In genomic region chr10:36168777-36169176, GRCh38 we compare ENCODE assay signal across 39 cellular contexts.
"Had no signal": no experiment of that assay in that cellular context is flagged by ENCODE, and none has a peak within 500 bp of the region (broad histone marks: within the 10 kb centered on the region; RNA-seq: fewer than 3 reads in every experiment).

No MANE protein-coding gene starts in this region.

- H3K27me3 ChIP-seq: adrenal gland, ascending aorta, body of pancreas, brain microvascular endothelial cell, breast epithelium, cardiac muscle cell had no signal

- H3K27ac ChIP-seq: adrenal gland, ascending aorta, body of pancreas, brain microvascular endothelial cell, breast epithelium, cardiac muscle cell had no signal

- H3K9me3 ChIP-seq: adrenal gland, ascending aorta, body of pancreas, breast epithelium had no signal

- DNase-seq: activated effector memory CD4-positive, alpha-beta T cell treated with anti-CD3 and anti-CD28 coated beads, Interleukin-2, amount 50 U/mL, for 16 hours; activated effector memory CD4-positive, alpha-beta T cell treated with Interleukin-2 at 50 U/mL for 16 hours; activated gamma-delta T cell; activated gamma-delta T cell treated with Interleukin-2 at 50 U/mL for 16 hours; activated naive CD4-positive, alpha-beta T cell; activated naive CD4-positive, alpha-beta T cell treated with anti-CD3 and anti-CD28 coated beads for 36 hours; activated naive CD4-positive, alpha-beta T cell treated with anti-CD3 and anti-CD28 coated beads, Interleukin-2, amount 10 ng/mL, durations not matched to agents 7 days and 5 days; activated naive CD4-positive, alpha-beta T cell treated with anti-CD3 and anti-CD28 coated beads, Interleukin-2, amount 50 U/mL, for 16 hours; activated naive CD4-positive, alpha-beta T cell treated with Interleukin-2 at 50 U/mL for 16 hours; activated naive CD8-positive, alpha-beta T cell treated with anti-CD3 and anti-CD28 coated beads for 36 hours; activated naive CD8-positive, alpha-beta T cell treated with anti-CD3 and anti-CD28 coated beads, Interleukin-2, amount 10 ng/mL, durations not matched to agents 7 days and 5 days; activated naive CD8-positive, alpha-beta T cell treated with anti-CD3 and anti-CD28 coated beads, Interleukin-2, amount 50 U/mL, for 24 hours; activated T-cell treated with anti-CD3 and anti-CD28 coated beads for 4 hours; activated T-cell treated with anti-CD3 and anti-CD28 coated beads, Interleukin-2, amount 50 U/mL, for 1 hour; activated T-cell treated with anti-CD3 and anti-CD28 coated beads, Interleukin-2, amount 50 U/mL, for 24 hours; activated T-cell treated with anti-CD3 and anti-CD28 coated beads, Interleukin-2, amount 50 U/mL, for 4 hours; activated T-cell treated with anti-CD3 and anti-CD28 coated beads, Interleukin-2, amount 50 U/mL, for 48 hours; activated T-cell treated with anti-CD3 and anti-CD28 coated beads, Interleukin-2, amount 50 U/mL, for 72 hours; adrenal gland; amniotic stem cell; amygdala; anterior cingulate cortex; aorta; body of pancreas; brain microvascular endothelial cell; caudate nucleus; central memory CD4-positive, alpha-beta T cell; cerebellar nuclear complex had no signal

- H3K9me3 Mint-ChIP-seq: activated naive CD4-positive, alpha-beta T cell treated with anti-CD3 and anti-CD28 coated beads, Interleukin-2, amount 50 U/mL, for 24 hours; activated naive CD8-positive, alpha-beta T cell treated with anti-CD3 and anti-CD28 coated beads, Interleukin-2, amount 10 ng/mL, durations not matched to agents 7 days and 5 days; activated T-cell treated with anti-CD3 and anti-CD28 coated beads, Interleukin-2, amount 50 U/mL, for 4 hours; activated T-helper 1 cell treated with anti-CD3 and anti-CD28 coated beads, Interleukin-12 subunit alpha, Interleukin-12 subunit beta, Interleukin-2, Interleukin-4 antibody, amounts not matched to agents 30 ng/mL and 10 ng/mL and 1 ng/mL, durations not matched to agents 14 hours and 24 hours and 36 hours; brain had no signal

- H3K4me3 ChIP-seq: adrenal gland, ascending aorta, body of pancreas, breast epithelium, cardiac muscle cell had no signal

- H3K36me3 Mint-ChIP-seq: activated naive CD4-positive, alpha-beta T cell treated with anti-CD3 and anti-CD28 coated beads, Interleukin-2, amount 10 ng/mL, durations not matched to agents 7 days and 5 days; activated naive CD4-positive, alpha-beta T cell treated with anti-CD3 and anti-CD28 coated beads, Interleukin-2, amount 50 U/mL, for 24 hours; activated naive CD4-positive, alpha-beta T cell treated with anti-CD3 and anti-CD28 coated beads, Interleukin-2, amount 50 U/mL, for 72 hours; activated naive CD8-positive, alpha-beta T cell; activated naive CD8-positive, alpha-beta T cell treated with anti-CD3 and anti-CD28 coated beads for 36 hours; activated naive CD8-positive, alpha-beta T cell treated with anti-CD3 and anti-CD28 coated beads, Interleukin-2, amount 10 ng/mL, durations not matched to agents 7 days and 5 days; brain had no signal

- ATAC-seq: activated naive CD4-positive, alpha-beta T cell treated with anti-CD3 and anti-CD28 coated beads, Interleukin-2, amount 50 U/mL, for 72 hours; activated naive CD8-positive, alpha-beta T cell treated with anti-CD3 and anti-CD28 coated beads, Interleukin-2, amount 50 U/mL, for 24 hours; activated T-cell treated with anti-CD3 and anti-CD28 coated beads, Interleukin-2, amount 50 U/mL, for 4 hours; activated T-cell treated with anti-CD3 and anti-CD28 coated beads, Interleukin-2, amount 50 U/mL, for 72 hours; activated T-helper 17 cell treated with anti-CD3 and anti-CD28 coated beads, Interleukin-2, amount 50 U/mL, for 72 hours; body of pancreas had no signal

- H3K36me3 ChIP-seq: adrenal gland, ascending aorta, brain microvascular endothelial cell, breast epithelium, cardiac muscle cell had no signal

- H3K4me1 ChIP-seq: body of pancreas, breast epithelium had no signal

- H3K4me1 Mint-ChIP-seq: activated naive CD4-positive, alpha-beta T cell treated with anti-CD3 and anti-CD28 coated beads, Interleukin-2, amount 10 ng/mL, durations not matched to agents 7 days and 5 days; activated naive CD4-positive, alpha-beta T cell treated with anti-CD3 and anti-CD28 coated beads, Interleukin-2, amount 50 U/mL, for 24 hours; activated naive CD8-positive, alpha-beta T cell treated with anti-CD3 and anti-CD28 coated beads for 36 hours; activated naive CD8-positive, alpha-beta T cell treated with anti-CD3 and anti-CD28 coated beads, Interleukin-2, amount 10 ng/mL, durations not matched to agents 7 days and 5 days; activated naive CD8-positive, alpha-beta T cell treated with anti-CD3 and anti-CD28 coated beads, Interleukin-2, amount 50 U/mL, for 24 hours; activated T-helper 17 cell treated with anti-CD3 and anti-CD28 coated beads, Interleukin-2, amount 50 U/mL, for 72 hours; central memory CD8-positive, alpha-beta T cell had no signal

- H3K4me3 Mint-ChIP-seq: activated naive CD4-positive, alpha-beta T cell treated with anti-CD3 and anti-CD28 coated beads for 36 hours; activated naive CD4-positive, alpha-beta T cell treated with anti-CD3 and anti-CD28 coated beads, Interleukin-2, amount 10 ng/mL, durations not matched to agents 7 days and 5 days; activated naive CD4-positive, alpha-beta T cell treated with anti-CD3 and anti-CD28 coated beads, Interleukin-2, amount 50 U/mL, for 24 hours; activated naive CD8-positive, alpha-beta T cell; activated naive CD8-positive, alpha-beta T cell treated with anti-CD3 and anti-CD28 coated beads for 36 hours; activated naive CD8-positive, alpha-beta T cell treated with anti-CD3 and anti-CD28 coated beads, Interleukin-2, amount 10 ng/mL, durations not matched to agents 7 days and 5 days; activated naive CD8-positive, alpha-beta T cell treated with anti-CD3 and anti-CD28 coated beads, Interleukin-2, amount 50 U/mL, for 24 hours; activated T-cell treated with anti-CD3 and anti-CD28 coated beads, Interleukin-2, amount 50 U/mL, for 24 hours; activated T-cell treated with anti-CD3 and anti-CD28 coated beads, Interleukin-2, amount 50 U/mL, for 4 hours; activated T-cell treated with anti-CD3 and anti-CD28 coated beads, Interleukin-2, amount 50 U/mL, for 72 hours; activated T-helper 1 cell treated with anti-CD3 and anti-CD28 coated beads, Interleukin-12 subunit alpha, Interleukin-12 subunit beta, Interleukin-2, Interleukin-4 antibody, amounts not matched to agents 30 ng/mL and 10 ng/mL and 1 ng/mL, durations not matched to agents 14 hours and 24 hours and 36 hours; activated T-helper 17 cell treated with anti-CD3 and anti-CD28 coated beads, Interleukin-2, amount 50 U/mL, for 72 hours; brain; central memory CD8-positive, alpha-beta T cell had no signal

- H3K27ac Mint-ChIP-seq: activated naive CD4-positive, alpha-beta T cell treated with anti-CD3 and anti-CD28 coated beads for 36 hours; activated naive CD4-positive, alpha-beta T cell treated with anti-CD3 and anti-CD28 coated beads, Interleukin-2, amount 10 ng/mL, durations not matched to agents 7 days and 5 days; activated naive CD4-positive, alpha-beta T cell treated with anti-CD3 and anti-CD28 coated beads, Interleukin-2, amount 50 U/mL, for 24 hours; activated naive CD4-positive, alpha-beta T cell treated with anti-CD3 and anti-CD28 coated beads, Interleukin-2, amount 50 U/mL, for 72 hours; activated naive CD8-positive, alpha-beta T cell; activated naive CD8-positive, alpha-beta T cell treated with anti-CD3 and anti-CD28 coated beads for 36 hours; activated naive CD8-positive, alpha-beta T cell treated with anti-CD3 and anti-CD28 coated beads, Interleukin-2, amount 10 ng/mL, durations not matched to agents 7 days and 5 days; activated naive CD8-positive, alpha-beta T cell treated with anti-CD3 and anti-CD28 coated beads, Interleukin-2, amount 50 U/mL, for 24 hours; activated T-cell treated with anti-CD3 and anti-CD28 coated beads, Interleukin-2, amount 50 U/mL, for 24 hours; activated T-cell treated with anti-CD3 and anti-CD28 coated beads, Interleukin-2, amount 50 U/mL, for 72 hours; activated T-helper 1 cell treated with anti-CD3 and anti-CD28 coated beads, Interleukin-12 subunit alpha, Interleukin-12 subunit beta, Interleukin-2, Interleukin-4 antibody, amounts not matched to agents 30 ng/mL and 10 ng/mL and 1 ng/mL, durations not matched to agents 14 hours and 24 hours and 36 hours; activated T-helper 17 cell treated with anti-CD3 and anti-CD28 coated beads, Interleukin-2, amount 50 U/mL, for 72 hours; activated T-helper 2 cell treated with anti-CD3 and anti-CD28 coated beads, Interferon-gamma antibody, Interleukin-2, Interleukin-4, amounts not matched to agents 10 μg/mL and 5 μg/mL and 100 μg/mL, durations not matched to agents 14 hours and 24 hours and 36 hours; brain had no signal

- H3K27me3 Mint-ChIP-seq: activated naive CD4-positive, alpha-beta T cell treated with anti-CD3 and anti-CD28 coated beads, Interleukin-2, amount 10 ng/mL, durations not matched to agents 7 days and 5 days; activated naive CD4-positive, alpha-beta T cell treated with anti-CD3 and anti-CD28 coated beads, Interleukin-2, amount 50 U/mL, for 24 hours; activated naive CD8-positive, alpha-beta T cell; activated naive CD8-positive, alpha-beta T cell treated with anti-CD3 and anti-CD28 coated beads for 36 hours; activated naive CD8-positive, alpha-beta T cell treated with anti-CD3 and anti-CD28 coated beads, Interleukin-2, amount 10 ng/mL, durations not matched to agents 7 days and 5 days; activated naive CD8-positive, alpha-beta T cell treated with anti-CD3 and anti-CD28 coated beads, Interleukin-2, amount 50 U/mL, for 24 hours; activated T-cell treated with anti-CD3 and anti-CD28 coated beads, Interleukin-2, amount 50 U/mL, for 24 hours; activated T-helper 17 cell treated with anti-CD3 and anti-CD28 coated beads, Interleukin-2, amount 50 U/mL, for 72 hours; brain; central memory CD8-positive, alpha-beta T cell had no signal
